ENCODE assay signal across 27 cellular contexts in genomic region chr2:68845043-68845442, GRCh38. TPM values are rescaled to one million over a fixed set of nuclear protein-coding genes. Genes with fewer than 3 reads are reported as not detected.
"Had no signal": no experiment of that assay in that cellular context is flagged by ENCODE, and none has a peak within 500 bp of the region (broad histone marks: within the 10 kb centered on the region; RNA-seq: fewer than 3 reads in every experiment).

No MANE protein-coding gene starts in this region.

- H3K4me2 ChIP-seq: SK-N-SH had no signal

- H3K9ac ChIP-seq: SK-N-SH had no signal

- H3K27ac ChIP-seq: RWPE1 had no signal

- DNase-seq: KBM-7, MV-4-11, NCI-H1048, NCI-H1105, NCI-H1417, NCI-H146, NCI-H1694 treated with DMSO at 0.1 percent for 48 hours, NCI-H1930, NCI-H2081, NCI-H2107, NCI-H226, NCI-H446, NCI-H510A, NCI-H524 treated with DMSO at 0.1 percent for 48 hours, NCI-H69, NCI-H774, SHP77, SK-N-SH, SW 1271, T-cell had no signal

- H3K9me3 ChIP-seq: SK-N-SH had no signal

- ATAC-seq: Panc1, T-cell had no signal

RNA-seq across cellular contexts. Expression of gene BMP10, which starts 26.2 kb away (rescaled TPM):
- total RNA-seq: HT-29, LHCN-M2, MCF 10A, SK-MEL-5, T-cell had no signal
- polyA plus RNA-seq: IgD-negative memory B cell, SK-N-SH had no signal
